ENCODE assay signal across 17 cellular contexts in genomic region chr6:148082044-148082443, GRCh38.
"Had no signal": no experiment of that assay in that cellular context is flagged by ENCODE, and none has a peak within 500 bp of the region (broad histone marks: within the 10 kb centered on the region; RNA-seq: fewer than 3 reads in every experiment).

No MANE protein-coding gene starts in this region.

- H3K4me2 ChIP-seq: KMS-11 had no signal

- H3K4me1 ChIP-seq: ascending aorta, body of pancreas had no signal

- H3K9me3 ChIP-seq: ascending aorta, body of pancreas, SJSA1 had no signal

- H3K9ac ChIP-seq: KMS-11 had no signal

- ATAC-seq: activated CD4-positive, CD25-positive, alpha-beta regulatory T cell treated with anti-CD3 and anti-CD28 coated beads, Interleukin-2, amount 50 U/mL, for 24 hours; activated CD8-positive, alpha-beta T cell treated with anti-CD3 and anti-CD28 coated beads, Interleukin-2, amount 10 ng/mL, durations not matched to agents 7 days and 5 days; body of pancreas had no signal

- H3K4me3 ChIP-seq: ascending aorta, body of pancreas, SJSA1 had no signal

- H3K36me3 ChIP-seq: ascending aorta, SJSA1 had no signal

- DNase-seq: activated CD4-positive, alpha-beta T cell treated with anti-CD3 and anti-CD28 coated beads for 4 hours; activated CD8-positive, alpha-beta memory T cell treated with anti-CD3 and anti-CD28 coated beads, Interleukin-2, amount 50 U/mL, for 48 hours; activated CD8-positive, alpha-beta T cell treated with anti-CD3 and anti-CD28 coated beads, Interleukin-2, amount 10 ng/mL, durations not matched to agents 7 days and 5 days; activated T-cell treated with anti-CD3 and anti-CD28 coated beads, Interleukin-2, amount 50 U/mL, for 1 hour; body of pancreas; NCI-H1092 treated with DMSO at 0.1 percent for 48 hours; NCI-H1417 treated with DMSO at 0.1 percent for 48 hours; NCI-H1694 treated with DMSO at 0.1 percent for 48 hours; NCI-H2029 treated with DMSO at 0.1 percent for 48 hours; NCI-H345; NCI-H510A; NCI-H526 treated with DMSO at 0.1 percent for 48 hours; NCI-H82 had no signal

- H3K27ac ChIP-seq: ascending aorta, body of pancreas, KMS-11, SJSA1 had no signal

- H3K27me3 ChIP-seq: ascending aorta, body of pancreas, SJSA1 had no signal
